ENCODE assay signal across 29 cellular contexts in the genomic region with DNA sequence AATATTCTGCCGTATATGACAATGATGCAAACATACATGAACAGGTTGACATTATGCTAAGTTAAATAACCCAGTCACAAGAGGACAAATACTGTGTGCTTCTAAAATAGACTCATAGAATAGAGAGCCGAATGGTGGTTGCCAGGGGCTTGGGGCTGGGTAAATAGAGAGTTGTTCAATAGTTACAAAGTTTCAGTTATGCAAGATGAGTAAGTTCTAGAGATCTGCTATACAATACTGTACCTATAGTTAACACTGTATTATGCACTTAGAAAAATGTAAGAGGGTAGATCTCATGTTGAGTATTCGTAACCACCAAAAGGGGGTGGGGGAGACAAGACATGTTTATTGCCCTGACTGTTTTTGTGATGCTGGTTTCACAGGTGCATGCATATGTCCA.
"Had no signal": no experiment of that assay in that cellular context is flagged by ENCODE, and none has a peak within 500 bp of the region (broad histone marks: within the 10 kb centered on the region; RNA-seq: fewer than 3 reads in every experiment).

No MANE protein-coding gene starts in this region.

- H3K36me3 ChIP-seq: right atrium auricular region, spleen, transverse colon, WERI-Rb-1 had no signal

- H3K4me1 ChIP-seq: right atrium auricular region, spleen, testis, transverse colon had no signal

- H3K4me1 Mint-ChIP-seq: activated CD4-positive, alpha-beta memory T cell treated with anti-CD3 and anti-CD28 coated beads, Interleukin-2, amount 10 ng/mL, durations not matched to agents 7 days and 5 days; activated CD4-positive, alpha-beta T cell treated with anti-CD3 and anti-CD28 coated beads, Interleukin-2, amount 10 ng/mL, durations not matched to agents 24 days and 14 days; central memory CD8-positive, alpha-beta T cell; endodermal cell had no signal

- H3K36me3 Mint-ChIP-seq: activated naive CD4-positive, alpha-beta T cell treated with anti-CD3 and anti-CD28 coated beads, Interleukin-2, amount 50 U/mL, for 72 hours had no signal

- H3K4me3 Mint-ChIP-seq: activated CD4-positive, alpha-beta memory T cell treated with anti-CD3 and anti-CD28 coated beads, Interleukin-2, amount 10 ng/mL, durations not matched to agents 7 days and 5 days; activated CD4-positive, alpha-beta T cell treated with anti-CD3 and anti-CD28 coated beads, Interleukin-2, amount 10 ng/mL, durations not matched to agents 24 days and 14 days; activated T-cell treated with anti-CD3 and anti-CD28 coated beads, Interleukin-2, amount 50 U/mL, for 4 hours; central memory CD8-positive, alpha-beta T cell; dendritic cell treated with granulocyte-macrophage colony-stimulating factor and Interleukin-4, amounts not matched to agents 40 ng/mL and 50 ng/mL, for 4 days; endodermal cell; natural killer cell treated with Interleukin-12 subunit alpha and Interleukin-12 subunit beta and Interleukin-15 and Interleukin-18, amount 100 ng/mL, for 72 hours had no signal

- ATAC-seq: activated CD4-positive, CD25-positive, alpha-beta regulatory T cell treated with anti-CD3 and anti-CD28 coated beads, Interleukin-2, amount 50 U/mL, for 24 hours; activated T-cell treated with anti-CD3 and anti-CD28 coated beads, Interleukin-2, amount 50 U/mL, for 4 hours; esophagus mucosa; left cardiac atrium; left ventricle myocardium superior; mucosa of descending colon; natural killer cell treated with Interleukin-12 subunit alpha and Interleukin-12 subunit beta and Interleukin-15 and Interleukin-18, amount 100 ng/mL, for 72 hours had no signal

- DNase-seq: activated CD4-positive, alpha-beta memory T cell treated with anti-CD3 and anti-CD28 coated beads, Interleukin-2, amount 10 ng/mL, durations not matched to agents 7 days and 5 days; activated CD4-positive, alpha-beta T cell treated with anti-CD3 and anti-CD28 coated beads, Interleukin-2, amount 10 ng/mL, durations not matched to agents 24 days and 14 days; activated CD8-positive, alpha-beta memory T cell treated with anti-CD3 and anti-CD28 coated beads, Interleukin-2, amount 50 U/mL, for 48 hours; activated naive CD4-positive, alpha-beta T cell; activated T-cell treated with anti-CD3 and anti-CD28 coated beads, Interleukin-2, amount 50 U/mL, for 4 hours; anterior cingulate cortex; endodermal cell; foreskin fibroblast; head of caudate nucleus; hippocampal formation; left cardiac atrium; left ventricle myocardium superior; mucosa of descending colon; spleen; stimulated activated naive CD4-positive, alpha-beta T cell; T-helper 9 cell; testis; transverse colon; WERI-Rb-1 had no signal

- H3K27me3 ChIP-seq: right atrium auricular region, spleen, testis, transverse colon had no signal

- FAIRE-seq: bronchial epithelial cell, keratinocyte had no signal

- H3K9me3 Mint-ChIP-seq: activated CD4-positive, alpha-beta memory T cell treated with anti-CD3 and anti-CD28 coated beads, Interleukin-2, amount 10 ng/mL, durations not matched to agents 7 days and 5 days; activated CD4-positive, alpha-beta T cell treated with anti-CD3 and anti-CD28 coated beads, Interleukin-2, amount 10 ng/mL, durations not matched to agents 24 days and 14 days; activated naive CD4-positive, alpha-beta T cell treated with anti-CD3 and anti-CD28 coated beads, Interleukin-2, amount 50 U/mL, for 72 hours; activated T-cell treated with anti-CD3 and anti-CD28 coated beads, Interleukin-2, amount 50 U/mL, for 4 hours; activated T-helper 2 cell treated with anti-CD3 and anti-CD28 coated beads, Interferon-gamma antibody, Interleukin-2, Interleukin-4, amounts not matched to agents 10 μg/mL and 5 μg/mL and 100 μg/mL, durations not matched to agents 14 hours and 24 hours and 36 hours; dendritic cell treated with granulocyte-macrophage colony-stimulating factor and Interleukin-4, amounts not matched to agents 40 ng/mL and 50 ng/mL, for 4 days; natural killer cell treated with Interleukin-12 subunit alpha and Interleukin-12 subunit beta and Interleukin-15 and Interleukin-18, amount 100 ng/mL, for 72 hours had no signal

- H3K27ac ChIP-seq: right atrium auricular region, spleen, testis, transverse colon, WERI-Rb-1 had no signal

- H3K27me3 Mint-ChIP-seq: activated CD4-positive, alpha-beta memory T cell treated with anti-CD3 and anti-CD28 coated beads, Interleukin-2, amount 10 ng/mL, durations not matched to agents 7 days and 5 days; activated CD4-positive, alpha-beta T cell treated with anti-CD3 and anti-CD28 coated beads, Interleukin-2, amount 10 ng/mL, durations not matched to agents 24 days and 14 days; central memory CD8-positive, alpha-beta T cell; dendritic cell treated with granulocyte-macrophage colony-stimulating factor and Interleukin-4, amounts not matched to agents 40 ng/mL and 50 ng/mL, for 4 days; natural killer cell treated with Interleukin-12 subunit alpha and Interleukin-12 subunit beta and Interleukin-15 and Interleukin-18, amount 100 ng/mL, for 72 hours had no signal

- H3K9me3 ChIP-seq: mucosa of descending colon, testis had no signal

- H3K27ac Mint-ChIP-seq: activated CD4-positive, alpha-beta memory T cell treated with anti-CD3 and anti-CD28 coated beads, Interleukin-2, amount 10 ng/mL, durations not matched to agents 7 days and 5 days; activated CD4-positive, alpha-beta T cell treated with anti-CD3 and anti-CD28 coated beads, Interleukin-2, amount 10 ng/mL, durations not matched to agents 24 days and 14 days; activated naive CD4-positive, alpha-beta T cell treated with anti-CD3 and anti-CD28 coated beads, Interleukin-2, amount 50 U/mL, for 72 hours; activated T-helper 2 cell treated with anti-CD3 and anti-CD28 coated beads, Interferon-gamma antibody, Interleukin-2, Interleukin-4, amounts not matched to agents 10 μg/mL and 5 μg/mL and 100 μg/mL, durations not matched to agents 14 hours and 24 hours and 36 hours; dendritic cell treated with granulocyte-macrophage colony-stimulating factor and Interleukin-4, amounts not matched to agents 40 ng/mL and 50 ng/mL, for 4 days; endodermal cell; natural killer cell treated with Interleukin-12 subunit alpha and Interleukin-12 subunit beta and Interleukin-15 and Interleukin-18, amount 100 ng/mL, for 72 hours had no signal

- H3K4me3 ChIP-seq: mucosa of descending colon, right atrium auricular region, spleen, testis, transverse colon had no signal
